In the genomic region with DNA sequence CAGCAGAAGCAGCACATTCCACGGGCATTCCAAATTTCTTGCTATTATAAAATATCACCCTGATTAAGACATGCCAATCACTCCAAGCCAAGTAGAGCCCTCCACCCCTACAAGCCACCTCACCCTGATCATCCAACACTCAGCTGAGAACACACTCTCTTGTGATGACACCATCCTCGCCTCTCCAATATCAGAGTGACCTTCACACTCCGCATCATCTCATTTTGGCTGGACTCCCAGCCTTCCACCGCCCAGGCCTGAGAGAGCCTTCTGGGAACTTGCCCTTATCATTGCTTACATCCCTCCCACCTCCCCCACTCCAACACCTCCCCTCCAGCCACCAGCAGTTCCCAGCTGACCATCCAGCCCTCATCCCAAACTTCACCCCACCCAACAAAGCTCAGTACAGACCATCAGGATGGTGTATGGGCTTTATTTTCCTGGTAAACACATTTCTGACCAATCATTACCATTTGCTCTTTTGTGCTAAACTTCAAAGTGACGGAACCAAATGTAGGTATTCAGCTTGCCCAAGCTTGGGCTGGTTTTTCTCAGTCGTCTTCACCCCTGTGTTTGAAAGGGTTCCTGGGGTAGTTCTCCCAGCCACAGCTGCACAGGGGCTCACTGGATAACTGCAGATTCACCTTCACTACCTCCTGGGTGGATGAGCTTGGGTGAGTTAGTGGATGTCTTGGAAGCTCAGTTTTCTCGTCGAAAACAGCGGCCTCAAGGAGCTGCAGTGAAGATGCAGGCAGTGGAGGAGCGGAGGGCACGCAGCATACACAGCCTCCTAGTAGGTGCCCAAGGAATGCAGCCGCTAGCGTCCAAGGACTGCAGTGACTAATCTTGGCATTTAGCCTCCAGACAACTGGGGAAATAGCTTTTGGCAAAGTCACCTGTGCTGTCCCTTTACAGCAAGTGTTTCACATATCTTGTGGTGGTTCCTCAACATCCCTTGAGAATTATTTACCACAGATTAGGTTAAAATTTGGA, we compare ENCODE assay signal across 1 cellular context.
TF ChIP-seq lines count a peak whose summit lies in the region.

No MANE protein-coding gene starts in this region.

TF ChIP-seq in HepG2, 621 proteins besides CTCF, POLR2A, EP300 and RAD21 (continued from another document):
- peak; percentile 51; the same call in 1 of the 2 replicates for TF ChIP-seq HNF1A (IDR thresholded peaks at IDR 0.05; ENCODE audit: low read depth)
- peak; percentile 51; the same call in 1 of the 2 replicates for TF ChIP-seq HNF1A (CRISPR knock-in tag; IDR thresholded peaks at IDR 0.05; ENCODE audit: borderline replicate concordance)
- peak; percentile 22; the same call in 1 of the 2 replicates for TF ChIP-seq DRAP1 (CRISPR knock-in tag; IDR thresholded peaks at IDR 0.05)
- TF ChIP-seq SIN3A (IDR thresholded peaks at IDR 0.05; ENCODE audit: borderline replicate concordance, low read depth, low read length): no peak
- TF ChIP-seq ZNF792 (CRISPR knock-in tag; IDR thresholded peaks at IDR 0.05): peak; percentile 46; the same call in 1 of the 2 replicates
- peak; percentile 32; the same call in 1 of the 2 replicates for TF ChIP-seq SAP130 (CRISPR knock-in tag; IDR thresholded peaks at IDR 0.05; ENCODE audit: low read depth)
- TF ChIP-seq SOX5 (CRISPR knock-in tag; IDR thresholded peaks at IDR 0.05; ENCODE audit: borderline replicate concordance): peak; percentile 61; the same call in 1 of the 2 replicates
